2 cellular contexts compared by ENCODE assay signal in genomic region chr12:46798056-46798455, GRCh38.
TF ChIP-seq lines count a peak whose summit lies in the region.

No MANE protein-coding gene starts in this region.

TF ChIP-seq in H1, 55 proteins besides CTCF, POLR2A, EP300 and RAD21:
- TF ChIP-seq BACH1 (IDR thresholded peaks at IDR 0.05; ENCODE audit: low read length) (no peak), JUND (IDR thresholded peaks at IDR 0.05; ENCODE audit: low read length) (no peak), POU5F1 (IDR thresholded peaks at IDR 0.05; ENCODE audit: low read depth, low read length) (no peak), SIN3A (conservative IDR thresholded peaks at IDR 0.05 in 1 of 2, IDR thresholded peaks at IDR 0.05 in 1 of 2; ENCODE audit: low read depth in 1 of 2, low read length in 2 of 2) (no peak), GABPA (IDR thresholded peaks at IDR 0.05; ENCODE audit: borderline replicate concordance, insufficient read depth, low read length) (no peak), ASH2L (IDR thresholded peaks at IDR 0.05; ENCODE audit: low read length) (no peak), RBBP5 (IDR thresholded peaks at IDR 0.05; ENCODE audit: borderline replicate concordance, low read depth, low read length) (no peak), TEAD4 (IDR thresholded peaks at IDR 0.05; ENCODE audit: low read depth, low read length) (no peak), KDM4A (IDR thresholded peaks at IDR 0.05; ENCODE audit: low read depth, low read length, severe bottlenecking) (no peak), SP4 (IDR thresholded peaks at IDR 0.05; ENCODE audit: low read length) (no peak), HDAC6 (IDR thresholded peaks at IDR 0.05; ENCODE audit: low read depth, low read length) (no peak), CHD2 (IDR thresholded peaks at IDR 0.05; ENCODE audit: low read length) (no peak), E2F6 (IDR thresholded peaks at IDR 0.05) (no peak), FOSL1 (IDR thresholded peaks at IDR 0.05; ENCODE audit: insufficient read depth, low read depth, low read length) (no peak), GTF2F1 (IDR thresholded peaks at IDR 0.05; ENCODE audit: borderline replicate concordance, low read depth, low read length) (no peak), NRF1 (IDR thresholded peaks at IDR 0.05; ENCODE audit: low read depth, low read length) (no peak), JUN (IDR thresholded peaks at IDR 0.05; ENCODE audit: low read depth, low read length) (no peak), SRF (IDR thresholded peaks at IDR 0.05; ENCODE audit: low read depth, low read length) (no peak), BRCA1 (IDR thresholded peaks at IDR 0.05; ENCODE audit: low read depth, low read length) (no peak)

TF ChIP-seq in HepG2, 621 proteins besides CTCF, POLR2A, EP300 and RAD21 (continues in another document):
- TF ChIP-seq DMAP1 (CRISPR knock-in tag; IDR thresholded peaks at IDR 0.05) (0 out of 2 replicates have a peak, but pooled peaks have one; percentile 24), NCOA2 (CRISPR knock-in tag; IDR thresholded peaks at IDR 0.05) (peak; percentile 87), SP140L (CRISPR knock-in tag; IDR thresholded peaks at IDR 0.05; ENCODE audit: borderline replicate concordance) (no peak), ZNF30 (CRISPR knock-in tag; IDR thresholded peaks at IDR 0.05) (no peak), HOXA7 (CRISPR knock-in tag; IDR thresholded peaks at IDR 0.05) (no peak), FOXA1 (IDR thresholded peaks at IDR 0.05) (no peak), FOXA1 (CRISPR knock-in tag; IDR thresholded peaks at IDR 0.05) (peak; percentile 49; the same call in 1 of the 2 replicates), HOMEZ (CRISPR knock-in tag; IDR thresholded peaks at IDR 0.05; ENCODE audit: low read depth) (peak; percentile 85; the same call in 1 of the 2 replicates), TEAD3 (CRISPR knock-in tag; optimal IDR thresholded peaks at IDR 0.05; ENCODE audit: borderline replicate concordance) (peak; percentile 66), FOXJ3 (CRISPR knock-in tag; IDR thresholded peaks at IDR 0.05; ENCODE audit: borderline replicate concordance) (peak; percentile 64; the same call in 1 of the 2 replicates), SOX13 (IDR thresholded peaks at IDR 0.05) (no peak), SOX13 (CRISPR knock-in tag; conservative IDR thresholded peaks at IDR 0.05 in 1 of 2, IDR thresholded peaks at IDR 0.05 in 1 of 2) (peak in 1 of 2 experiments; percentile 65; a peak in 1 of 4 replicates), FOSL2 (CRISPR knock-in tag; IDR thresholded peaks at IDR 0.05) (peak; percentile 24; the same call in 1 of the 2 replicates), GATAD2A (CRISPR knock-in tag; IDR thresholded peaks at IDR 0.05) (peak; percentile 76), FOXP4 (CRISPR knock-in tag; IDR thresholded peaks at IDR 0.05) (peak; percentile 53), EHMT2 (IDR thresholded peaks at IDR 0.05; ENCODE audit: borderline replicate concordance, low read depth, low read length) (peak; percentile 85; the same call in 1 of the 2 replicates), MED13 (CRISPR knock-in tag; IDR thresholded peaks at IDR 0.05) (peak; percentile 26; the same call in 1 of the 2 replicates), KLF12 (CRISPR knock-in tag; IDR thresholded peaks at IDR 0.05; ENCODE audit: borderline replicate concordance) (no peak), NR2F6 (IDR thresholded peaks at IDR 0.05) (peak; percentile 45; the same call in 1 of the 2 replicates), NR2F6 (CRISPR knock-in tag; IDR thresholded peaks at IDR 0.05) (0 out of 2 replicates have a peak, but pooled peaks have one; percentile 29), FOXP1 (IDR thresholded peaks at IDR 0.05) (peak; percentile 37; the same call in 1 of the 2 replicates), FOXP1 (CRISPR knock-in tag; IDR thresholded peaks at IDR 0.05) (0 out of 2 replicates have a peak, but pooled peaks have one; percentile 60), NCOR1 (IDR thresholded peaks at IDR 0.05; ENCODE audit: borderline replicate concordance, low read length) (peak; percentile 88), BCL6 (CRISPR knock-in tag; IDR thresholded peaks at IDR 0.05) (peak; percentile 54; the same call in 1 of the 2 replicates), THAP11 (CRISPR knock-in tag; IDR thresholded peaks at IDR 0.05) (peak; percentile 17; the same call in 1 of the 2 replicates), HNF4A (CRISPR knock-in tag; IDR thresholded peaks at IDR 0.05) (peak; percentile 92), ZBED4 (CRISPR knock-in tag; IDR thresholded peaks at IDR 0.05; ENCODE audit: borderline replicate concordance) (no peak), ZSCAN22 (CRISPR knock-in tag; IDR thresholded peaks at IDR 0.05) (no peak), HMG20A (CRISPR knock-in tag; IDR thresholded peaks at IDR 0.05; ENCODE audit: borderline replicate concordance) (peak; percentile 53; the same call in 1 of the 2 replicates), SKI (IDR thresholded peaks at IDR 0.05; ENCODE audit: partially characterized antibody) (no peak), SPEN (CRISPR knock-in tag; IDR thresholded peaks at IDR 0.05; ENCODE audit: low read depth) (no peak), ZNF143 (CRISPR knock-in tag; IDR thresholded peaks at IDR 0.05) (no peak), ONECUT2 (CRISPR knock-in tag; IDR thresholded peaks at IDR 0.05) (0 out of 2 replicates have a peak, but pooled peaks have one; percentile 23), ZNF407 (CRISPR knock-in tag; IDR thresholded peaks at IDR 0.05; ENCODE audit: not compliant biosample characterization) (no peak), RXRB (CRISPR knock-in tag; IDR thresholded peaks at IDR 0.05; ENCODE audit: borderline replicate concordance) (peak; percentile 71), TOE1 (CRISPR knock-in tag; IDR thresholded peaks at IDR 0.05) (no peak), CCDC6 (CRISPR knock-in tag; IDR thresholded peaks at IDR 0.05) (no peak), RARA (CRISPR knock-in tag; IDR thresholded peaks at IDR 0.05) (peak; percentile 38; the same call in 1 of the 2 replicates), ZC3H4 (CRISPR knock-in tag; IDR thresholded peaks at IDR 0.05; ENCODE audit: borderline replicate concordance) (no peak), REXO4 (CRISPR knock-in tag; IDR thresholded peaks at IDR 0.05; ENCODE audit: borderline replicate concordance) (no peak)
